In the genomic region with DNA sequence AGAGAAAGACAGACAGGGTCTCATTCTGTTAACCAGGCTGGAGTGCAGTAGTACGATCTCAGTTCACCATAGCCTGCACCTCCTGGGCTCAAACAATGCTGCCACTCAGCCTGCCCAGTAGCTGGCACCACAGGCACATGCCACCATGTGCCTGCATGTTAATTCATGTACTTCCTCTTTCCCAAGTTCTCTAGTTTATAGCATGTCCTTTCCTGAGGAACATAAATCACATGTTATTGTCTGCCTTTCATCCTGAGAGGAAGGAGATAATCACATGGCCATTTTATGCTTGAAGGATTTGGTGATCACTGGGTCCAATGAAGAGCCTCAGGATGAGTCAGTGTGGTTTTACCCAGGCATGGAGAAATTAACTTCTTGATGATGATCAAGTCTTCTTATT, we compare ENCODE assay signal across 10 cellular contexts. TPM values are rescaled to one million over a fixed set of nuclear protein-coding genes. Genes with fewer than 3 reads are reported as not detected.
DNase-seq lines count a peak whose midpoint lies in the region; FAIRE-seq and TF ChIP-seq lines count a peak whose summit lies in the region.
"Had no signal": no experiment of that assay in that cellular context is flagged by ENCODE, and none has a peak within 500 bp of the region (broad histone marks: within the 10 kb centered on the region; RNA-seq: fewer than 3 reads in every experiment).

No MANE protein-coding gene starts in this region.

- H3K4me3 ChIP-seq in epithelial cell of esophagus (ENCODE audit: low read length) = no peak overlapping the region

- TF ChIP-seq CTCF in epithelial cell of esophagus (IDR thresholded peaks at IDR 0.05; ENCODE audit: insufficient read depth, low read depth, low read length, missing control alignments) = peak; percentile 7

- peak; percentile 58 for FAIRE-seq in GM12891 (lab: Jason Lieb, UNC)

- DNase-seq in GM12891 (ENCODE audit: insufficient read length, low spot score) = no peak
- peak; percentile 73 for DNase-seq in NOMO-1 treated with dmso at 0.1 percent for 144 hours (lab: John Stamatoyannopoulos, UW; ENCODE audit: unreplicated experiment)
- DNase-seq in epithelial cell of esophagus (ENCODE audit: low read depth) = peak; percentile 36
- peak; percentile 52 for DNase-seq in posterior vena cava (ENCODE audit: low spot score)
- no peak for DNase-seq in activated T-cell treated with anti-CD3 and anti-CD28 coated beads, Interleukin-2, amount 50 U/mL, for 48 hours
- DNase-seq in D341Med (ENCODE audit: low spot score) = no peak
- no peak for DNase-seq in NCI-H2081 (lab: John Stamatoyannopoulos, UW)
- DNase-seq: activated CD4-positive, alpha-beta memory T cell treated with anti-CD3 and anti-CD28 coated beads, Interleukin-2, amount 10 ng/mL, durations not matched to agents 7 days and 5 days; NCI-H1694 treated with DMSO at 0.1 percent for 48 hours; occipital lobe had no signal

- TF ChIP-seq POLR2A in GM12891 (IDR thresholded peaks at IDR 0.05; ENCODE audit: low read depth, low read length) = no peak

- intact Hi-C loops in posterior vena cava (cut with DNase I) = no loop called here

TF ChIP-seq in GM12891, 5 proteins besides CTCF, POLR2A, EP300 and RAD21:
- TF ChIP-seq SPI1 (IDR thresholded peaks at IDR 0.05; ENCODE audit: low read depth, low read length) (0 out of 2 replicates have a peak, but pooled peaks have one; percentile 12), POLR2AphosphoS5 (IDR thresholded peaks at IDR 0.05; ENCODE audit: low read depth, low read length) (no peak), PAX5 (IDR thresholded peaks at IDR 0.05; ENCODE audit: insufficient read depth, low read length, severe bottlenecking) (no peak), POU2F2 (IDR thresholded peaks at IDR 0.05; ENCODE audit: low read depth, low read length) (no peak), TAF1 (IDR thresholded peaks at IDR 0.05; ENCODE audit: low read depth, low read length) (no peak)

RNA-seq across cellular contexts. Expression of gene COL11A2, which starts 47.9 kb away (rescaled TPM):
- polyA plus RNA-seq in GM12891 (2012; ENCODE audit: low read depth, missing spikeins) = 0.50 TPM
- total RNA-seq in posterior vena cava = 1 to 10 TPM in 1 of 2 donors, under 1 TPM in 1; 0.43 to 1.0 TPM

RNA-seq across cellular contexts. Expression of gene RXRB, which starts 56.1 kb away (rescaled TPM):
- 22.0 TPM for polyA plus RNA-seq in GM12891 (2012; ENCODE audit: low read depth, missing spikeins)
- 10 to 100 TPM; 31.3 to 31.7 TPM for total RNA-seq in posterior vena cava

RNA-seq across cellular contexts. Expression of gene SLC39A7, which starts 56.3 kb away (rescaled TPM):
- polyA plus RNA-seq in GM12891 (2012; ENCODE audit: low read depth, missing spikeins) = 42.4 TPM
- total RNA-seq in posterior vena cava = 10 to 100 TPM; 79.4 to 86.2 TPM

Comparison
In these comparisons a context has a peak if more than half of its experiments do, and no peak if none do; other contexts are left out.
1. DNase-seq: peak in NOMO-1 treated with dmso at 0.1 percent for 144 hours (single experiment), epithelial cell of esophagus (single experiment) and posterior vena cava (single experiment); none in GM12891 (single experiment), activated T-cell treated with anti-CD3 and anti-CD28 coated beads, Interleukin-2, amount 50 U/mL, for 48 hours (0 of 2), D341Med (single experiment) and NCI-H2081 (0 of 2).